ENCODE assay signal across 8 cellular contexts in the genomic region with DNA sequence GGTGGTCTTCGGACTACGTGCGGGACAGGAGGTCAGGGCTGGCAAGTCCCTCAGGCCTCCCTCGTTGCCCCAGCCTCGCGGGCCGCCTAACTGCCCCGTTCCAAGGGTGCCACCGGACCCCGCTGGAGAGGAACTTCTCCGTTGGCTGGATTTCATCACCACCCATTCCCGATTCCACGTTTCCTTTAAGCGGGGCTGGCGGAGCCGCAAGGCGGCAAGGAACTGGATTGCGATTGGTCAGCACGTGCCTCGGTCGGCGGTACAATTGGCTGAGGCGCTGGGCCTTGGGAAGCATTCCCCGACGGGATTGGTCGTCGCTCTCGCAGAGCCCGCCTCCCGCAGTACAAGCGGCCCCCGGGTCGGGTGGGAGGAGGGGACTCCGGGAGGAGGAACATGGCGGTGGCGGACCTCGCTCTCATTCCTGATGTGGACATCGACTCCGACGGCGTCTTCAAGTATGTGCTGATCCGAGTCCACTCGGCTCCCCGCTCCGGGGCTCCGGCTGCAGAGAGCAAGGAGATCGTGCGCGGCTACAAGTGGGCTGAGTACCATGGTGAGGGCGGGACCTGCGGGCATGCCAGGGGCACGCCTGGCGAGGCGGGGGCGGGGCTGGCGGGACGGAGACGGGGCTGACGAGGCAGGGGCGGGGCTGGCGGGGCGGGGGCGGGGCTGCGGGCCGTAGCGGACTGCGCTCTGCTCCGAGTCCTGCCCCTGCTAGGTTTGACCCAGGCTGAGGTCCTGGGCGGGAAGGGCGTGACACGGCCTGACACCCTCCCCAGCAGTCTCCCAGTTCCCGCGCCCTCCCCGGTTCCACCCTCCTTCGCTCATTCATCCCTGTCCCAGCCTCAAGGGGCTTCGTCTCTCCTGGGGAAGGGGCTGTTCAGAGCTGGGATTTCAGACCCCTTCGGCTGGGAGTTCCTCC.
DNase-seq lines count a peak whose midpoint lies in the region; ATAC-seq and TF ChIP-seq lines count a peak whose summit lies in the region.

A gene (plus strand): TSS at position 372 of the 922 bp plus-strand sequence. CDS start 22 bp downstream, at position 394.

- DNase-seq in AG09319 (ENCODE audit: extremely low read depth, low read depth) (peak; percentile 98), NCI-H446 treated with DMSO at 0.1 percent for 48 hours (lab: John Stamatoyannopoulos, UW) (peak; percentile 95), cerebellar cortex (ENCODE audit: low spot score) (peak; percentile 99), iris pigment epithelial cell (ENCODE audit: low read depth) (peak; percentile 99)
- DNase-seq in stimulated activated CD4-positive, alpha-beta T cell treated with anti-CD3 and anti-CD28 coated beads, Interleukin-12 subunit alpha, Interleukin-12 subunit beta, amount 100 ng/mL, for 24 hours (ENCODE audit: low read depth in 2 of 2) = peak; percentile 93 to 95

- TF ChIP-seq CTCF in AG09319 (IDR thresholded peaks at IDR 0.05; ENCODE audit: low read depth, low read length) = no peak

- ATAC-seq in GM19035 (IDR thresholded peaks at IDR 0.05; ENCODE audit: unreplicated experiment) (peak; percentile 85), HG03354 (IDR thresholded peaks at IDR 0.05; ENCODE audit: poor library complexity, severe bottlenecking, unreplicated experiment) (peak; percentile 88)
- peak; percentile 92 to 94 for ATAC-seq in activated CD4-positive, CD25-positive, alpha-beta regulatory T cell treated with anti-CD3 and anti-CD28 coated beads, Interleukin-2, amount 50 U/mL, for 24 hours

Comparison
In these comparisons a context has a peak if more than half of its experiments do, and no peak if none do; other contexts are left out.
1. Peak in every context shown above with its lines: DNase-seq and ATAC-seq.